8 cellular contexts compared by ENCODE assay signal in the genomic region with DNA sequence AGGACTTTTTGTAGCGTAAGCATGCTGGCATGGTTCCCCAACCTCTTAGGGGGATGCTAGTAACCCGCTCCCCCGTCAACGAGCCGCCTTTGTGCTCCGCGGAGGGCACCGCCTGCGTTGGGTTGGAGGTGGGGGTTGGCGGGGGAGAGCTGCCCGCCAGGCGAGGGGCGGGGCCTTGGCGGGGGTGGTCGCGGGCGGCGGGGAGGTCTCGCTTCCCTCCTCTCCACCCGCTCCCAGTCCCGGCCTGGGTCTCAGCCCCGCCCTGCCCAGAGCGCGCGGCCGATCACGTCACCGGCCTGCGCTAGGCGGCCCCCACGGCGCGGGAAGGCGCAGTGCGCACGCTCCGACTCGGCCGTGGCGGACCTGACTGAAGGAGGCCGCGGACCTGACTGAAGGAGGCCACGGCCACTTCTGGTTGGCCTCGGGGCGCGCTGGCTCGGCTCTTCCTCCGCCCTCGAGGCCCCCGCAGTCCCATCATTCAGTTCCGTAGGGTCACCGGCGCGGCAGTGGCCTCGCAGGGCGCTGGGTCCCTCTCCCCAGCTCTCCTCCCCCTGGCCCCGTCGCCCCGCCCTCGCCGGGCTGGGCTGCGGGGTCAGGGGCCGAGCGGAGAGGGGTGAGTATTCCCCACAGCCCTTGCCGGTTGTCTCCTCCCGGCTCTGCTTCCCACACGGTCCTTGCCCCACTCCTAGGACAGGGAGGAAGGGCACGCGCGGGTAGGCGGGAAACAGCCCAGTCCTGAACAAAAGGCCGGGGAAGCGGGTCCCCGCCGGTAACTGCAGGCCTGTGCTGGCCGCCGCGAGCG. TPM values are rescaled to one million over a fixed set of nuclear protein-coding genes. Genes with fewer than 3 reads are reported as not detected.
A peak's percentile ranks its signal among the peaks of the same experiment; 100 is the strongest.
DNase-seq lines count a peak whose midpoint lies in the region; ATAC-seq, FAIRE-seq and TF ChIP-seq lines count a peak whose summit lies in the region.

A gene (plus strand): TSS at position 330 of the 802 bp plus-strand sequence. CDS start 15,548 bp downstream, outside the sequence.

- peaks cover 20% of the 10 kb centered on the region for H3K4me1 Mint-ChIP-seq in central memory CD8-positive, alpha-beta T cell

- H3K27ac ChIP-seq in keratinocyte (ENCODE audit: control insufficient read depth, insufficient read depth, low read length) = peak within 1 kb of the TSS; percentile 87

- H3K27ac Mint-ChIP-seq in central memory CD8-positive, alpha-beta T cell (ENCODE audit: low read depth) = peak within 1 kb of the TSS; percentile 100

- H3K36me3 Mint-ChIP-seq in central memory CD8-positive, alpha-beta T cell (ENCODE audit: insufficient read depth) = peaks cover 7% of the 10 kb centered on the region

- H2AFZ ChIP-seq in keratinocyte (ENCODE audit: control insufficient read depth, low read length) = peak within 1 kb of the TSS; percentile 98

- H3K9me3 ChIP-seq in keratinocyte (ENCODE audit: control insufficient read depth, low read depth, low read length) = no peaks in the 10 kb centered on the region

- H3K27me3 Mint-ChIP-seq in central memory CD8-positive, alpha-beta T cell = no peaks in the 10 kb centered on the region

- dilution Hi-C loops in keratinocyte (cut with MboI; ENCODE audit: extremely low pct_ligation_motif_present, low sequenced_read_pairs) = no loop called here

- ATAC-seq in GM19025 (IDR thresholded peaks at IDR 0.05; ENCODE audit: low read depth, unreplicated experiment) (peak; percentile 97), HG03280 (IDR thresholded peaks at IDR 0.05; ENCODE audit: unreplicated experiment) (peak; percentile 96)
- ATAC-seq in central memory CD8-positive, alpha-beta T cell (replicated peaks; ENCODE audit: extremely low read depth, poor library complexity, severe bottlenecking) = peak; percentile 89

- H3K36me3 ChIP-seq in keratinocyte (ENCODE audit: control insufficient read depth in 2 of 2, extremely low read depth in 1 of 2, insufficient read depth in 2 of 2, low read length in 2 of 2) = peaks cover 0 to 1% of the 10 kb centered on the region in 2 experiments

- TF ChIP-seq CTCF in AG09309 (IDR thresholded peaks at IDR 0.05; ENCODE audit: control insufficient read depth, insufficient read depth, low read depth, low read length, missing control alignments) (no peak), keratinocyte (optimal IDR thresholded peaks at IDR 0.05 in 1 of 3, IDR thresholded peaks at IDR 0.05 in 1 of 3, conservative IDR thresholded peaks at IDR 0.05 in 1 of 3; ENCODE audit: extremely low read depth in 1 of 3, insufficient read depth in 2 of 3, low read length in 3 of 3) (peak in 1 of 3 experiments; percentile 10)

- peak within 1 kb of the TSS; percentile 98 for H3K4me3 Mint-ChIP-seq in central memory CD8-positive, alpha-beta T cell

- peaks cover 4% of the 10 kb centered on the region for H3K4me1 ChIP-seq in keratinocyte (ENCODE audit: control insufficient read depth, extremely low read depth, insufficient read depth, low read length)

- DNase-seq in AG09309 (ENCODE audit: low read depth) (peak; percentile 59), NCI-H345 (lab: John Stamatoyannopoulos, UW) (peak; percentile 90), keratinocyte (ENCODE audit: low read depth, low spot score) (peak; percentile 13)
- peak; percentile 70 for DNase-seq in activated CD4-positive, CD25-positive, alpha-beta regulatory T cell treated with anti-CD3 and anti-CD28 coated beads, Interleukin-2, amount 50 U/mL, for 16 hours (ENCODE audit: low read depth, low spot score)
- DNase-seq in central memory CD8-positive, alpha-beta T cell (ENCODE audit: low spot score in 2 of 2) = peak; percentile 76 to 77
- DNase-seq in stimulated activated CD4-positive, alpha-beta T cell treated with anti-CD3 and anti-CD28 coated beads, Interleukin-12 subunit alpha, Interleukin-12 subunit beta, amount 100 ng/mL, for 48 hours (ENCODE audit: low read depth in 2 of 3, low spot score in 1 of 3) = peak; percentile 69 to 83 (median 72)

- no peak for FAIRE-seq in keratinocyte (lab: Jason Lieb, UNC)

- H3K79me2 ChIP-seq in keratinocyte (ENCODE audit: control insufficient read depth, insufficient read depth, low read length) = no peaks in the 10 kb centered on the region

- H4K20me1 ChIP-seq in keratinocyte (ENCODE audit: control insufficient read depth, extremely low read depth, insufficient read depth, low read length) = no peaks in the 10 kb centered on the region

- no peaks in the 10 kb centered on the region for H3K9me3 Mint-ChIP-seq in central memory CD8-positive, alpha-beta T cell

- H3K9me1 ChIP-seq in keratinocyte (ENCODE audit: control insufficient read depth, extremely low read depth, insufficient read depth, low read length) = no peaks in the 10 kb centered on the region

- no peaks in the 10 kb centered on the region for H3K27me3 ChIP-seq in keratinocyte (ENCODE audit: control insufficient read depth, extremely low read depth, insufficient read depth, low read length)

- H3K9ac ChIP-seq in keratinocyte (ENCODE audit: control insufficient read depth, extremely low read depth, insufficient read depth, low read length) = peak within 1 kb of the TSS; percentile 92

- H3K4me2 ChIP-seq in keratinocyte (ENCODE audit: control insufficient read depth, extremely low read depth, insufficient read depth, low read depth, low read length) = peak within 1 kb of the TSS; percentile 90

- H3K4me3 ChIP-seq in AG09309 (ENCODE audit: control insufficient read depth, low read depth, low read length) = peak within 1 kb of the TSS; percentile 93
- H3K4me3 ChIP-seq in keratinocyte (ENCODE audit: control insufficient read depth in 2 of 3, extremely low read depth in 1 of 3, insufficient read depth in 2 of 3, low read depth in 1 of 3, low read length in 3 of 3) = peak within 1 kb of the TSS; percentile 83 to 87 (median 86)

RNA-seq across cellular contexts. Expression of the gene that starts here (rescaled TPM):
- polyA plus RNA-seq in keratinocyte = 3.3 to 5.4 TPM (median 4.3 TPM) in 3 replicates
- polyA plus RNA-seq in keratinocyte (2011; ENCODE audit: low read depth) = 4.6 TPM
- polyA plus RNA-seq in keratinocyte (2011; cell fraction: cytosol; rRNA removed) = 3.6 and 5.4 TPM in 2 replicates
- polyA plus RNA-seq in keratinocyte (2011; cell fraction: nucleus; rRNA removed) = 2.1 and 2.9 TPM in 2 replicates
- 7.1 and 7.2 TPM in 2 replicates for polyA plus RNA-seq in keratinocyte (2012; ENCODE audit: low replicate concordance)
- 0.52 to 5.6 TPM (median 4.1 TPM) in 3 replicates for polyA minus RNA-seq in keratinocyte
- polyA minus RNA-seq in keratinocyte (2011; cell fraction: cytosol; rRNA and poly(A)+ RNA removed) = 8.1 TPM
- polyA minus RNA-seq in keratinocyte (2011; cell fraction: nucleus; rRNA and poly(A)+ RNA removed) = 3.9 and 6.1 TPM in 2 replicates

Comparison
In these comparisons a context has a peak if more than half of its experiments do, and no peak if none do; other contexts are left out.
1. Peak in every context shown above with its lines: DNase-seq, ATAC-seq, H3K4me3 ChIP-seq and H3K27ac ChIP-seq.
2. DNase-seq: peak in every context shown above with its lines; median percentile 90 in NCI-H345; 76 in central memory CD8-positive, alpha-beta T cell; 72 in stimulated activated CD4-positive, alpha-beta T cell treated with anti-CD3 and anti-CD28 coated beads, Interleukin-12 subunit alpha, Interleukin-12 subunit beta, amount 100 ng/mL, for 48 hours; 70 in activated CD4-positive, CD25-positive, alpha-beta regulatory T cell treated with anti-CD3 and anti-CD28 coated beads, Interleukin-2, amount 50 U/mL, for 16 hours; 59 in AG09309; 13 in keratinocyte.